8 cellular contexts compared by ENCODE assay signal in genomic region chrX:136781180-136781797, GRCh38. TPM values are rescaled to one million over a fixed set of nuclear protein-coding genes. Genes with fewer than 3 reads are reported as not detected.
A peak's percentile ranks its signal among the peaks of the same experiment; 100 is the strongest.
DNase-seq lines count a peak whose midpoint lies in the region; ATAC-seq and TF ChIP-seq lines count a peak whose summit lies in the region.

No MANE protein-coding gene starts in this region.

- H3K27ac Mint-ChIP-seq in activated T-cell treated with anti-CD3 and anti-CD28 coated beads, Interleukin-2, amount 50 U/mL, for 24 hours = peak overlapping the region; percentile 95

- 20% methylated on average over 9 of the region's 9 CpGs for WGBS in thymus

- no peaks in the 10 kb centered on the region for H3K36me3 ChIP-seq in thymus (ENCODE audit: control insufficient read depth, insufficient read depth)

- peaks cover 1% of the 10 kb centered on the region for H3K4me1 ChIP-seq in thymus (ENCODE audit: control insufficient read depth, insufficient read depth, low read length)

- ATAC-seq in SK-N-SH treated with all-trans-retinoic acid at 6 μM for 48 hours = peak; percentile 69
- ATAC-seq in HG03135 (IDR thresholded peaks at IDR 0.05; ENCODE audit: unreplicated experiment) = no peak

- no peaks in the 10 kb centered on the region for H3K27me3 ChIP-seq in thymus (ENCODE audit: control insufficient read depth, insufficient read depth)

- H3K4me3 Mint-ChIP-seq in activated T-cell treated with anti-CD3 and anti-CD28 coated beads, Interleukin-2, amount 50 U/mL, for 24 hours = peak overlapping the region; percentile 88

- peaks cover 25% of the 10 kb centered on the region for H3K36me3 Mint-ChIP-seq in activated T-cell treated with anti-CD3 and anti-CD28 coated beads, Interleukin-2, amount 50 U/mL, for 24 hours (ENCODE audit: low read depth)

- DNase-seq in activated T-cell treated with anti-CD3 and anti-CD28 coated beads, Interleukin-2, amount 50 U/mL, for 24 hours = peak; percentile 43
- DNase-seq in activated T-cell treated with anti-CD3 and anti-CD28 coated beads, Interleukin-2, amount 50 U/mL, for 1 hour = no peak
- peak; percentile 30 for DNase-seq in fibroblast of villous mesenchyme (ENCODE audit: low read depth)
- no peak for DNase-seq in activated gamma-delta T cell treated with Interleukin-2 at 50 U/mL for 16 hours
- no peak for DNase-seq in mucosa of gallbladder (ENCODE audit: low spot score)

- H3K4me3 ChIP-seq in fibroblast of villous mesenchyme (ENCODE audit: low read depth, low read length) (peak overlapping the region; percentile 40), thymus (ENCODE audit: low read length) (peak overlapping the region; percentile 69)

- TF ChIP-seq CTCF in fibroblast of villous mesenchyme (IDR thresholded peaks at IDR 0.05; ENCODE audit: insufficient read depth, low read depth, low read length) = no peak

- H3K27me3 Mint-ChIP-seq in activated T-cell treated with anti-CD3 and anti-CD28 coated beads, Interleukin-2, amount 50 U/mL, for 24 hours = peaks cover 7% of the 10 kb centered on the region

- peak overlapping the region; percentile 86 for H3K27ac ChIP-seq in thymus (ENCODE audit: low read depth)

- H3K4me1 Mint-ChIP-seq in activated T-cell treated with anti-CD3 and anti-CD28 coated beads, Interleukin-2, amount 50 U/mL, for 24 hours (ENCODE audit: low read depth) = peaks cover 51% of the 10 kb centered on the region

- no peaks in the 10 kb centered on the region for H3K9me3 Mint-ChIP-seq in activated T-cell treated with anti-CD3 and anti-CD28 coated beads, Interleukin-2, amount 50 U/mL, for 24 hours

- H3K9me3 ChIP-seq in thymus (ENCODE audit: control insufficient read depth) = no peaks in the 10 kb centered on the region

TF ChIP-seq in SK-N-SH treated with all-trans-retinoic acid at 6 μM for 48 hours, 23 proteins besides CTCF, POLR2A, EP300 and RAD21:
- TF ChIP-seq POU6F1 (CRISPR knock-in tag; IDR thresholded peaks at IDR 0.05; ENCODE audit: borderline replicate concordance, low read depth) (no peak), ISL1 (CRISPR knock-in tag; IDR thresholded peaks at IDR 0.05) (no peak), ZFP3 (CRISPR knock-in tag; IDR thresholded peaks at IDR 0.05) (no peak), CSRNP3 (CRISPR knock-in tag; IDR thresholded peaks at IDR 0.05) (no peak), ZNF70 (CRISPR knock-in tag; IDR thresholded peaks at IDR 0.05) (no peak), ZNF8 (CRISPR knock-in tag; IDR thresholded peaks at IDR 0.05) (no peak), ZC3H10 (CRISPR knock-in tag; IDR thresholded peaks at IDR 0.05) (no peak), ZFP30 (CRISPR knock-in tag; IDR thresholded peaks at IDR 0.05) (no peak), TSHZ2 (CRISPR knock-in tag; IDR thresholded peaks at IDR 0.05) (no peak), PPARA (CRISPR knock-in tag; IDR thresholded peaks at IDR 0.05; ENCODE audit: borderline replicate concordance) (no peak), PATZ1 (CRISPR knock-in tag; IDR thresholded peaks at IDR 0.05; ENCODE audit: borderline replicate concordance) (no peak), GLIS3 (CRISPR knock-in tag; IDR thresholded peaks at IDR 0.05) (no peak), RARB (CRISPR knock-in tag; IDR thresholded peaks at IDR 0.05) (no peak)

RNA-seq across cellular contexts. Expression of gene ARHGEF6, which starts 0.6 kb away (rescaled TPM):
- total RNA-seq in fibroblast of villous mesenchyme = 7.7 and 12.5 TPM in 2 replicates
- polyA plus RNA-seq in thymus = 37.2 TPM
- 18.9 TPM for total RNA-seq in mucosa of gallbladder

Comparison
In these comparisons a context has a peak if more than half of its experiments do, and no peak if none do; other contexts are left out.
1. DNase-seq: peak in activated T-cell treated with anti-CD3 and anti-CD28 coated beads, Interleukin-2, amount 50 U/mL, for 24 hours (single experiment) and fibroblast of villous mesenchyme (single experiment); none in activated T-cell treated with anti-CD3 and anti-CD28 coated beads, Interleukin-2, amount 50 U/mL, for 1 hour (single experiment), activated gamma-delta T cell treated with Interleukin-2 at 50 U/mL for 16 hours (single experiment) and mucosa of gallbladder (single experiment).